ENCODE assay signal across 31 cellular contexts in the genomic region with DNA sequence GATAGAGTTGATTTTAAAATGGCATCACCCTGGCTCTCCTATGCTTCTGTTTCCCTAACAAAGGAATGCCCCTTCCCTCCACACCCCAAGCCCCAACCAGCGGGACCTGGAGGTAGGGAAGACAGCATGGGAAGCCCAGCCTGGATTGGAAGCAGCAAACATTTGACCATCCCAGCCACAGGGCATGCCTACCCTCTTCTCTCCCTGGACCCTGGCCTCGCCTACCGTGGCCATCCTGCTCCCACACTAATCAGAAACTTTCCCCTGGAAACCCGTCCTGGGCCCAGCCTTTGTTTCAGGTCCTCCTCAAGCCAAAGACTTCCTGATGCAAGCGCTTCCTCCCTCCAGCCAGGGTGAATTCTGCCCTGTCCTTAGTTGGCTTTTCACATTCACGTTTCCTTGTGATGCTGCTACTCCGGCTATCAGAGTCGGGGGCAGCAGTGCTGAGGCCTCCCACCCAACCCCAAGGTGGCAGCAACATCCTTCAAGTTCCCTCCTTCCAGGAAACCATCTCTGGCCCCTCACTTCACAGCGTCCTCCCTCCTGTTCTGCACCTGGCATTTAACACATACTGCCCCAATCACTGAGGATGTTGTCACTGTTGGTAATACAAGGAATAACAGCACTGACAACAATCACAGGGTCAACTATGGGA. TPM values are rescaled to one million over a fixed set of nuclear protein-coding genes. Genes with fewer than 3 reads are reported as not detected.
"Had no signal": no experiment of that assay in that cellular context is flagged by ENCODE, and none has a peak within 500 bp of the region (broad histone marks: within the 10 kb centered on the region; RNA-seq: fewer than 3 reads in every experiment).

No MANE protein-coding gene starts in this region.

- H3K27me3 Mint-ChIP-seq: T-cell had no signal

- H3K4me3 ChIP-seq: heart left ventricle, right atrium auricular region, tibial nerve had no signal

- H3K4me3 Mint-ChIP-seq: activated naive CD4-positive, alpha-beta T cell treated with anti-CD3 and anti-CD28 coated beads, Interleukin-2, amount 10 ng/mL, durations not matched to agents 7 days and 5 days; activated T-helper 1 cell treated with anti-CD3 and anti-CD28 coated beads, Interleukin-12 subunit alpha, Interleukin-12 subunit beta, Interleukin-2, Interleukin-4 antibody, amounts not matched to agents 30 ng/mL and 10 ng/mL and 1 ng/mL, durations not matched to agents 14 hours and 24 hours and 36 hours; effector memory CD8-positive, alpha-beta T cell; mesothelial cell of epicardium; T-cell; T-helper 2 cell treated with Interferon-gamma antibody and Interleukin-4, amounts not matched to agents 5 μg/mL and 100 μg/mL, for 36 hours had no signal

- H3K36me3 Mint-ChIP-seq: mesothelial cell of epicardium, T-cell had no signal

- H3K27ac ChIP-seq: brain microvascular endothelial cell, heart left ventricle, parathyroid adenoma, right atrium auricular region, tibial nerve had no signal

- H3K36me3 ChIP-seq: brain microvascular endothelial cell, heart left ventricle, right atrium auricular region, tibial nerve had no signal

- H2AFZ ChIP-seq: parathyroid adenoma had no signal

- H3K4me1 Mint-ChIP-seq: activated naive CD4-positive, alpha-beta T cell treated with anti-CD3 and anti-CD28 coated beads, Interleukin-2, amount 10 ng/mL, durations not matched to agents 7 days and 5 days; mesothelial cell of epicardium; naive B cell; T-cell had no signal

- H3K27ac Mint-ChIP-seq: activated naive CD4-positive, alpha-beta T cell treated with anti-CD3 and anti-CD28 coated beads, Interleukin-2, amount 10 ng/mL, durations not matched to agents 7 days and 5 days; activated T-helper 1 cell treated with anti-CD3 and anti-CD28 coated beads, Interleukin-12 subunit alpha, Interleukin-12 subunit beta, Interleukin-2, Interleukin-4 antibody, amounts not matched to agents 30 ng/mL and 10 ng/mL and 1 ng/mL, durations not matched to agents 14 hours and 24 hours and 36 hours; mesothelial cell of epicardium; naive B cell; T-cell; T-helper 2 cell treated with Interferon-gamma antibody and Interleukin-4, amounts not matched to agents 5 μg/mL and 100 μg/mL, for 36 hours had no signal

- H3K9ac ChIP-seq: parathyroid adenoma had no signal

- H3K27me3 ChIP-seq: brain microvascular endothelial cell, right atrium auricular region, tibial nerve had no signal

- ATAC-seq: effector memory CD8-positive, alpha-beta T cell; heart left ventricle; left cardiac atrium; left ventricle myocardium superior; T-cell had no signal

- DNase-seq: activated CD4-positive, alpha-beta T cell treated with anti-CD3 and anti-CD28 coated beads for 4 hours; activated CD4-positive, alpha-beta T cell treated with anti-CD3 and anti-CD28 coated beads, Interleukin-2, amount 50 U/mL, for 4 hours; activated effector memory CD4-positive, alpha-beta T cell treated with anti-CD3 and anti-CD28 coated beads, Interleukin-2, amount 50 U/mL, for 16 hours; activated naive CD4-positive, alpha-beta T cell treated with anti-CD3 and anti-CD28 coated beads, Interleukin-2, amount 10 ng/mL, durations not matched to agents 7 days and 5 days; activated T-cell treated with anti-CD3 and anti-CD28 coated beads, Interleukin-2, amount 50 U/mL, for 1 hour; amniotic stem cell; brain microvascular endothelial cell; cortex of kidney; effector memory CD8-positive, alpha-beta T cell; foreskin fibroblast; heart left ventricle; hypothalamus; left cardiac atrium; left ventricle myocardium superior; naive B cell; occipital lobe; stimulated activated naive CD4-positive, alpha-beta T cell treated with Interleukin-2 at 50 U/mL for 16 hours; T-cell had no signal

- H3K79me2 ChIP-seq: parathyroid adenoma had no signal

- H3K4me1 ChIP-seq: heart left ventricle, parathyroid adenoma, right atrium auricular region, tibial nerve had no signal

RNA-seq across cellular contexts. Expression of a gene that starts 18.2 kb away (rescaled TPM):
- total RNA-seq: activated T-helper 1 cell treated with anti-CD3 and anti-CD28 coated beads, Interleukin-12 subunit alpha, Interleukin-12 subunit beta, Interleukin-2, Interleukin-4 antibody, amounts not matched to agents 30 ng/mL and 10 ng/mL and 1 ng/mL, durations not matched to agents 14 hours and 24 hours and 36 hours; cardiac septum; endothelial cell of umbilical vein; lung microvascular endothelial cell; occipital lobe; pulmonary artery endothelial cell; T-cell; temporal lobe had no signal
- polyA plus RNA-seq: endothelial cell of umbilical vein, keratinocyte, neural cell had no signal
